8 cellular contexts compared by ENCODE assay signal in genomic region chr19:2888739-2889224, GRCh38. TPM values are rescaled to one million over a fixed set of nuclear protein-coding genes. Genes with fewer than 3 reads are reported as not detected.
DNase-seq lines count a peak whose midpoint lies in the region; ATAC-seq and TF ChIP-seq lines count a peak whose summit lies in the region.

No MANE protein-coding gene starts in this region.

- H3K9me3 Mint-ChIP-seq in T-cell, result no peaks in the 10 kb centered on the region

- ATAC-seq in T-cell (replicated peaks in 1 of 4) (peak; percentile 61 to 91 (median 78)), HG03520 (IDR thresholded peaks at IDR 0.05; ENCODE audit: unreplicated experiment) (no peak), GM19397 (IDR thresholded peaks at IDR 0.05; ENCODE audit: unreplicated experiment) (no peak)

- H3K4me3 ChIP-seq in GM06990 (replicated peaks; ENCODE audit: low read depth, low read length) (peak overlapping the region; percentile 22), choroid plexus epithelial cell (ENCODE audit: low read depth, low read length) (peak overlapping the region; percentile 30)

- H3K27ac Mint-ChIP-seq in T-cell, result peak overlapping the region in 1 of 2 donors; percentile 43

- TF ChIP-seq CTCF in GM06990 (IDR thresholded peaks at IDR 0.05; ENCODE audit: insufficient read depth, low read length, poor library complexity, severe bottlenecking) (no peak), choroid plexus epithelial cell (conservative IDR thresholded peaks at IDR 0.05; ENCODE audit: low read depth, low read length) (no peak)

- POLR2A ChIA-PET in T-cell (lab: Charles Lee), result no interaction called here

- CTCF ChIA-PET in T-cell (lab: Charles Lee), result interaction anchor here in 1 of 2 donors (0.7 kb wide), 1 partner anchor 1896 kb away, joined by 4 read pairs; no protein-coding TSS in a partner anchor

- no peak for DNase-seq in GM06990 (ENCODE audit: extremely low read depth, insufficient read length)
- DNase-seq in T-cell, result peak; percentile 6 to 83 (median 56)
- no peak for DNase-seq in choroid plexus epithelial cell (ENCODE audit: low read depth)
- peak; percentile 59 for DNase-seq in stimulated activated CD4-positive, alpha-beta T cell treated with anti-CD3 and anti-CD28 coated beads, Interleukin-12 subunit alpha, Interleukin-12 subunit beta, amount 100 ng/mL, for 4 hours
- no peak for DNase-seq in NCI-H2081 (lab: John Stamatoyannopoulos, UW)
- no peak for DNase-seq in Ammon's horn (ENCODE audit: low spot score)

- H3K27me3 Mint-ChIP-seq in T-cell, result no peaks in the 10 kb centered on the region

- H3K4me3 Mint-ChIP-seq in T-cell, result peak overlapping the region; percentile 9 to 62 (median 45)

- no peaks in the 10 kb centered on the region for H3K36me3 Mint-ChIP-seq in T-cell

- H3K36me3 ChIP-seq in GM06990 (ENCODE audit: control insufficient read depth, insufficient read depth, low read length), result no peaks in the 10 kb centered on the region

- H3K27me3 ChIP-seq in GM06990 (replicated peaks; ENCODE audit: control insufficient read depth, insufficient read depth, low read length), result no peaks in the 10 kb centered on the region

- H3K4me1 Mint-ChIP-seq in T-cell, result peaks cover 5 to 10% (median 7%) of the 10 kb centered on the region in 3 donors

RNA-seq across cellular contexts. Expression of gene ZNF57, which starts 11.9 kb away (rescaled TPM):
- total RNA-seq in T-cell, result 1 to 10 TPM; 2.7 to 6.0 (median 3.7) TPM

RNA-seq across cellular contexts. Expression of gene ZNF556, which starts 21.6 kb away (rescaled TPM):
- not detected for total RNA-seq in T-cell

RNA-seq across cellular contexts. Expression of gene ZNF555, which starts 47.5 kb away (rescaled TPM):
- total RNA-seq in T-cell, result 10 to 100 TPM in 1 of 5 donors, 1 to 10 TPM in 4; 3.7 to 10.9 (median 6.7) TPM

RNA-seq across cellular contexts. Expression of gene ZNF77, which starts 56.0 kb away (rescaled TPM):
- total RNA-seq in T-cell, result 1 to 10 TPM; 4.1 to 6.5 (median 4.8) TPM

Comparison
In these comparisons a context has a peak if more than half of its experiments do, and no peak if none do; other contexts are left out.
1. DNase-seq: peak in T-cell (34 of 34) and stimulated activated CD4-positive, alpha-beta T cell treated with anti-CD3 and anti-CD28 coated beads, Interleukin-12 subunit alpha, Interleukin-12 subunit beta, amount 100 ng/mL, for 4 hours (single experiment); none in GM06990 (single experiment), choroid plexus epithelial cell (single experiment), NCI-H2081 (0 of 2) and Ammon's horn (single experiment).
2. ATAC-seq: peak in T-cell (4 of 4); none in HG03520 (single experiment) and GM19397 (single experiment).